8 cellular contexts compared by ENCODE assay signal in genomic region chr11:13970986-13971385, GRCh38. TPM values are rescaled to one million over a fixed set of nuclear protein-coding genes. Genes with fewer than 3 reads are reported as not detected.
DNase-seq lines count a peak whose midpoint lies in the region; ATAC-seq and TF ChIP-seq lines count a peak whose summit lies in the region.

No MANE protein-coding gene starts in this region.

- no peak for DNase-seq in AG09309 (ENCODE audit: low read depth)
- peak; percentile 3 for DNase-seq in RKO (ENCODE audit: low spot score)
- no peak for DNase-seq in left cardiac atrium
- DNase-seq in UCSD-AML1 (lab: John Stamatoyannopoulos, UW; ENCODE audit: unreplicated experiment), result no peak
- no peak for DNase-seq in stimulated activated CD4-positive, alpha-beta T cell treated with anti-CD3 and anti-CD28 coated beads, Interleukin-2, amount 100 ng/mL, for 24 hours

- TF ChIP-seq CTCF in AG09309 (IDR thresholded peaks at IDR 0.05; ENCODE audit: control insufficient read depth, insufficient read depth, low read depth, low read length, missing control alignments) (peak; percentile 57), GM12875 (IDR thresholded peaks at IDR 0.05; ENCODE audit: borderline replicate concordance, insufficient read depth, low read depth, low read length) (peak; percentile 37; the same call in 1 of the 2 replicates)

- ATAC-seq in left cardiac atrium (peak; percentile 8 to 75), HG03280 (IDR thresholded peaks at IDR 0.05; ENCODE audit: unreplicated experiment) (no peak), HG02571 (IDR thresholded peaks at IDR 0.05; ENCODE audit: unreplicated experiment) (no peak)

- intact Hi-C loops in left cardiac atrium (cut with DNase I), result no loop called here

- no peak overlapping the region for H3K4me3 ChIP-seq in AG09309 (ENCODE audit: control insufficient read depth, low read depth, low read length)
- H3K4me3 ChIP-seq in GM12875 (ENCODE audit: low read depth, low read length), result no peak overlapping the region

RNA-seq across cellular contexts. Expression of gene SPON1, which starts 8.5 kb away (rescaled TPM):
- total RNA-seq in left cardiac atrium, result 10 to 100 TPM; 21.1 to 23.4 TPM

Comparison
In these comparisons a context has a peak if more than half of its experiments do, and no peak if none do; other contexts are left out.
1. ATAC-seq: peak in left cardiac atrium (2 of 2); none in HG03280 (single experiment) and HG02571 (single experiment).